Comparison of ENCODE assay signal across 8 cellular contexts in genomic region chr4:107823870-107824366, GRCh38. TPM values are rescaled to one million over a fixed set of nuclear protein-coding genes. Genes with fewer than 3 reads are reported as not detected.
DNase-seq lines count a peak whose midpoint lies in the region; ATAC-seq and TF ChIP-seq lines count a peak whose summit lies in the region.

No MANE protein-coding gene starts in this region.

- peak overlapping the region; percentile 62 for H3K4me3 ChIP-seq in AG09309 (ENCODE audit: control insufficient read depth, low read depth, low read length)
- H3K4me3 ChIP-seq in IMR-90 (ENCODE audit: insufficient read depth, low read depth, low read length) = peak overlapping the region; percentile 64
- peak overlapping the region; percentile 61 for H3K4me3 ChIP-seq in epithelial cell of esophagus (ENCODE audit: low read length)
- no peak overlapping the region for H3K4me3 ChIP-seq in naive thymus-derived CD4-positive, alpha-beta T cell (ENCODE audit: low read length)

- H3K14ac ChIP-seq in IMR-90 (replicated peaks; ENCODE audit: low read depth, low read length) = no peak overlapping the region

- H3K4me2 ChIP-seq in IMR-90 (ENCODE audit: low read depth, low read length) = peak overlapping the region; percentile 95

- H2BK5ac ChIP-seq in IMR-90 (ENCODE audit: low read depth, low read length, poor library complexity, severe bottlenecking) = no peak overlapping the region

- 15% methylated on average over 5 of the region's 12 CpGs; no CpG with 5 or more reads in 1 of the 2 experiments for WGBS in IMR-90 (ENCODE audit: extremely low coverage in 2 of 2, insufficient read length in 1 of 2), 2 experiments

- no peak overlapping the region for H4K91ac ChIP-seq in IMR-90 (ENCODE audit: insufficient read depth, low read depth, low read length)

- peaks cover 2% of the 10 kb centered on the region for H3K4me1 ChIP-seq in IMR-90 (ENCODE audit: control insufficient read depth, insufficient read depth, low read length)
- H3K4me1 ChIP-seq in naive thymus-derived CD4-positive, alpha-beta T cell (ENCODE audit: control insufficient read depth in 2 of 2, insufficient read depth in 2 of 2, low read length in 2 of 2) = no peaks in the 10 kb centered on the region

- intact Hi-C loops in IMR-90 (cut with micrococcal nuclease) = loop anchor here (2.0 to 5.0 kb wide), 2 partner anchors 62 to 73 kb away; no protein-coding TSS in a partner anchor
- intact Hi-C loops in naive thymus-derived CD4-positive, alpha-beta T cell (cut with micrococcal nuclease) = no loop called here

- ATAC-seq in IMR-90 (ENCODE audit: low read depth) (no peak), GM19467 (IDR thresholded peaks at IDR 0.05; ENCODE audit: unreplicated experiment) (no peak), GM21515 (IDR thresholded peaks at IDR 0.05; ENCODE audit: unreplicated experiment) (no peak), HG03457 (IDR thresholded peaks at IDR 0.05; ENCODE audit: unreplicated experiment) (no peak)
- peak; percentile 67 for ATAC-seq in naive thymus-derived CD4-positive, alpha-beta T cell

- TF ChIP-seq CTCF in AG09309 (IDR thresholded peaks at IDR 0.05; ENCODE audit: control insufficient read depth, insufficient read depth, low read depth, low read length, missing control alignments) (no peak), IMR-90 (conservative IDR thresholded peaks at IDR 0.05; ENCODE audit: low read depth, low read length) (no peak), epithelial cell of esophagus (IDR thresholded peaks at IDR 0.05; ENCODE audit: insufficient read depth, low read depth, low read length, missing control alignments) (no peak)

- no TSS peak for BruUV-seq in IMR-90 (replicated peaks; lab: Mats Ljungman, UMichigan)

- no peak for TF ChIP-seq POLR2A in IMR-90 (IDR thresholded peaks at IDR 0.05; ENCODE audit: low read depth, low read length)

- H2AK9ac ChIP-seq in IMR-90 (replicated peaks; ENCODE audit: low read depth, low read length, poor library complexity) = peak overlapping the region; percentile 12

- H2BK20ac ChIP-seq in IMR-90 (ENCODE audit: low read depth, low read length) = no peak overlapping the region; the same call in 1 of the 2 replicates

- peak overlapping the region in 1 of 2 experiments; percentile 55; a peak in 2 of 4 replicates for H4K8ac ChIP-seq in IMR-90 (ENCODE audit: low read depth in 2 of 2, low read length in 2 of 2)

- 0 out of 2 replicates have a peak overlapping the region, but pooled peaks have one; percentile 12 for H3K4ac ChIP-seq in IMR-90 (ENCODE audit: low read depth, low read length)

- TF ChIP-seq RAD21 in IMR-90 (IDR thresholded peaks at IDR 0.05; ENCODE audit: low read length) = no peak

- H3K4me3 Mint-ChIP-seq in naive thymus-derived CD4-positive, alpha-beta T cell = peak overlapping the region in 9 of 10 donors; percentile 12 to 88 (median 69)

- H3K27me3 Mint-ChIP-seq in naive thymus-derived CD4-positive, alpha-beta T cell = peaks cover 53 to 72% (median 56%) of the 10 kb centered on the region in 5 donors

- H3K18ac ChIP-seq in IMR-90 (ENCODE audit: low read depth, low read length) = 0 out of 2 replicates have a peak overlapping the region, but pooled peaks have one; percentile 28

- peak overlapping the region; percentile 55; the same call in 1 of the 2 replicates for H3K23ac ChIP-seq in IMR-90 (ENCODE audit: low read depth, low read length)

- H2AFZ ChIP-seq in IMR-90 (replicated peaks; ENCODE audit: low read length, poor library complexity) = peak overlapping the region; percentile 94

- 0 out of 2 replicates have a peak overlapping the region, but pooled peaks have one; percentile 61 for H2AK5ac ChIP-seq in IMR-90 (ENCODE audit: low read depth, low read length)

- H3K9me1 ChIP-seq in IMR-90 (ENCODE audit: insufficient read depth, low read length) = 0 out of 2 replicates have a peak, but pooled peaks cover 2% of the 10 kb centered on the region

- no peaks in the 10 kb centered on the region for H3K36me3 ChIP-seq in IMR-90 (ENCODE audit: control insufficient read depth, insufficient read depth, low read length)
- H3K36me3 ChIP-seq in naive thymus-derived CD4-positive, alpha-beta T cell (ENCODE audit: control insufficient read depth in 2 of 3, insufficient read depth in 3 of 3, low read length in 3 of 3) = no peaks in the 10 kb centered on the region

- in situ Hi-C loops in IMR-90 (cut with MboI; ENCODE audit: low sequenced_read_pairs) = no loop called here

- dilution Hi-C loops in IMR-90 (cut with HindIII; ENCODE audit: low sequenced_read_pairs, unreplicated experiment) = no loop called here

- H3K27ac Mint-ChIP-seq in naive thymus-derived CD4-positive, alpha-beta T cell = no peak overlapping the region

- CTCF ChIA-PET in IMR-90 (lab: Yijun Ruan, JAX) = interaction anchor here (0.8 kb wide), 1 partner anchor 56 kb away, joined by 3 read pairs; no protein-coding TSS in a partner anchor
- CTCF ChIA-PET in naive thymus-derived CD4-positive, alpha-beta T cell (lab: Charles Lee) = no interaction called here

- peaks cover 0 to 1% (median 0%) of the 10 kb centered on the region in 11 donors for H3K9me3 Mint-ChIP-seq in naive thymus-derived CD4-positive, alpha-beta T cell

- POLR2A ChIA-PET in IMR-90 (lab: Charles Lee; ENCODE audit: unreplicated experiment) = no interaction called here
- POLR2A ChIA-PET in naive thymus-derived CD4-positive, alpha-beta T cell (lab: Charles Lee) = no interaction called here

- no peaks in the 10 kb centered on the region for H4K20me1 ChIP-seq in IMR-90 (ENCODE audit: insufficient read depth, low read length)

- DNase-seq in AG09309 (ENCODE audit: low read depth) = no peak
- DNase-seq in IMR-90 = no peak
- no peak for DNase-seq in epithelial cell of esophagus (ENCODE audit: low read depth)
- no peak for DNase-seq in naive thymus-derived CD4-positive, alpha-beta T cell
- no peak for DNase-seq in NCI-H2107 (lab: John Stamatoyannopoulos, UW)

- H3K9me3 ChIP-seq in IMR-90 (ENCODE audit: control insufficient read depth, insufficient read depth, low read length) = no peaks in the 10 kb centered on the region
- no peaks in the 10 kb centered on the region for H3K9me3 ChIP-seq in naive thymus-derived CD4-positive, alpha-beta T cell (ENCODE audit: control insufficient read depth in 2 of 3, low read length in 3 of 3)

- H3K79me1 ChIP-seq in IMR-90 (ENCODE audit: low read depth in 1 of 2, low read length in 2 of 2) = 0 out of 4 replicates have a peak, but pooled peaks cover 0 to 4% of the 10 kb centered on the region in 2 experiments

- peak overlapping the region; percentile 79 for H2BK120ac ChIP-seq in IMR-90 (ENCODE audit: low read depth, low read length)

- peaks cover 9% of the 10 kb centered on the region for H3K27me3 ChIP-seq in IMR-90 (ENCODE audit: control insufficient read depth, insufficient read depth, low read length)
- peaks cover 0 to 3% of the 10 kb centered on the region in 2 donors for H3K27me3 ChIP-seq in naive thymus-derived CD4-positive, alpha-beta T cell (ENCODE audit: control insufficient read depth in 2 of 2, insufficient read depth in 2 of 2, low read length in 2 of 2)

- H3K4me1 Mint-ChIP-seq in naive thymus-derived CD4-positive, alpha-beta T cell = peaks cover 7 to 16% (median 10%) of the 10 kb centered on the region in 7 donors

- 0 out of 2 replicates have a peak overlapping the region, but pooled peaks have one; percentile 33 for H4K5ac ChIP-seq in IMR-90 (ENCODE audit: low read depth, low read length)

- no peaks in the 10 kb centered on the region for H3K36me3 Mint-ChIP-seq in naive thymus-derived CD4-positive, alpha-beta T cell

- peak overlapping the region; percentile 33 for H3K9ac ChIP-seq in IMR-90 (ENCODE audit: low read depth, low read length)

- H2BK15ac ChIP-seq in IMR-90 (ENCODE audit: low read depth, low read length) = no peak overlapping the region

- no peak overlapping the region; the same call in 1 of the 2 replicates for H3K27ac ChIP-seq in IMR-90 (ENCODE audit: insufficient read depth, low read length)
- H3K27ac ChIP-seq in naive thymus-derived CD4-positive, alpha-beta T cell (ENCODE audit: low read depth, low read length) = no peak overlapping the region

- H3K56ac ChIP-seq in IMR-90 (ENCODE audit: extremely low read depth, insufficient read depth, low read length) = no peak overlapping the region

TF ChIP-seq in IMR-90, 13 proteins besides CTCF, POLR2A, EP300 and RAD21:
- TF ChIP-seq RCOR1 (IDR thresholded peaks at IDR 0.05; ENCODE audit: insufficient replicate concordance, low read length) = no peak
- peak; percentile 57; the same call in 1 of the 2 replicates for TF ChIP-seq FOS (IDR thresholded peaks at IDR 0.05; ENCODE audit: low read depth, low read length)
- TF ChIP-seq CEBPB (IDR thresholded peaks at IDR 0.05; ENCODE audit: low read depth, low read length) = 0 out of 2 replicates have a peak, but pooled peaks have one; percentile 49

RNA-seq across cellular contexts. Expression of gene SGMS2, which starts 0.8 kb away (rescaled TPM):
- total RNA-seq in IMR-90 (2012; rRNA removed) = 37.5 and 57.5 TPM in 2 replicates
- 13.4 and 16.5 TPM in 2 replicates for polyA plus RNA-seq in IMR-90 (2012; rRNA removed)
- 5.0 and 14.9 TPM in 2 replicates for polyA plus RNA-seq in IMR-90 (2012; cell fraction: cytosol; rRNA removed)
- 10.2 and 11.3 TPM in 2 replicates for polyA plus RNA-seq in IMR-90 (2012; cell fraction: nucleus; rRNA removed; ENCODE audit: low replicate concordance)
- total RNA-seq in naive thymus-derived CD4-positive, alpha-beta T cell = 1 to 10 TPM in 1 of 5 experiments, under 1 TPM in 2, not detected in 2; 0.24 to 3.5 (median 0.36) TPM
- polyA plus RNA-seq in naive thymus-derived CD4-positive, alpha-beta T cell = not detected
